ENCODE assay signal across 21 cellular contexts in the genomic region with DNA sequence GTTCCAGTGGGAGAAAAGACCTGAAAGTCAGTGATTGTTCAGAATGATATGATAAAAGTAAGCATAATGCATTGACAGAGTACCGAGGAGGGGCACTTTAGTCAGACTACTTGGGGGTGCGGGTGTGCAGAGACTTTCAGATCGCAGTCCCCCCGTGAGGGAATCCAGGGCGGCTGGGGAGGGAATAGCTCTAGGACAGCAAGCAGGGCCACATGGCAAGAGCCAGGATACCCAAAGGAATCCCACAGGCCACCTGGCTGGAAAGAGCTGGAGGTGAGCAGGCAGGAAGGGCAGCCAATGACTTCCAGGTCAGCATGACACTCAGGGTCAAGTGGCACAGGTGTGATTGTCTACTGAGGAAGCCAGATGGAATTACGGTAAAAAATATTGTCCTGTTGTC.
"Had no signal": no experiment of that assay in that cellular context is flagged by ENCODE, and none has a peak within 500 bp of the region (broad histone marks: within the 10 kb centered on the region; RNA-seq: fewer than 3 reads in every experiment).

No MANE protein-coding gene starts in this region.

- H3K27me3 ChIP-seq: gastroesophageal sphincter, heart left ventricle, left lung had no signal

- H3K9me3 ChIP-seq: gastroesophageal sphincter, heart left ventricle, left lung, lower lobe of right lung, mucosa of descending colon had no signal

- ATAC-seq: effector memory CD8-positive, alpha-beta T cell; esophagus mucosa; foreskin keratinocyte; gastroesophageal sphincter; heart left ventricle; left cardiac atrium; left lung; left ventricle myocardium superior; lower lobe of right lung; mucosa of descending colon had no signal

- H3K4me3 ChIP-seq: gastroesophageal sphincter, heart left ventricle, hepatocyte, left lung, lower lobe of right lung, mucosa of descending colon had no signal

- DNase-seq: cortex of kidney; effector CD8-positive, alpha-beta T cell; effector memory CD8-positive, alpha-beta T cell; endodermal cell; erythroblast; foreskin keratinocyte; heart left ventricle; hypothalamus; immature natural killer cell; islet precursor cell; left cardiac atrium; left lung; left ventricle myocardium superior; lower lobe of right lung; mesenchymal stem cell; mucosa of descending colon; naive B cell had no signal

- H3K36me3 ChIP-seq: gastroesophageal sphincter, heart left ventricle, left lung, lower lobe of right lung had no signal

- H3K27ac ChIP-seq: epithelial cell of prostate, foreskin keratinocyte, gastroesophageal sphincter, heart left ventricle, hepatocyte, left lung, lower lobe of right lung had no signal

- H3K4me1 ChIP-seq: foreskin keratinocyte, gastroesophageal sphincter, heart left ventricle, left lung, lower lobe of right lung had no signal
